ENCODE assay signal across 12 cellular contexts in genomic region chr13:90717451-90717936, GRCh38.
DNase-seq lines count a peak whose midpoint lies in the region; ATAC-seq and TF ChIP-seq lines count a peak whose summit lies in the region.
"Had no signal": no experiment of that assay in that cellular context is flagged by ENCODE, and none has a peak within 500 bp of the region (broad histone marks: within the 10 kb centered on the region; RNA-seq: fewer than 3 reads in every experiment).

No MANE protein-coding gene starts in this region.

- no peak for TF ChIP-seq CTCF in omental fat pad (IDR thresholded peaks at IDR 0.05)

- ATAC-seq in omental fat pad (ENCODE audit: low FRiP score) (peak; percentile 94), HG03108 (IDR thresholded peaks at IDR 0.05; ENCODE audit: unreplicated experiment) (no peak), HG03442 (IDR thresholded peaks at IDR 0.05; ENCODE audit: unreplicated experiment) (no peak)

- DNase-seq in ELR (ENCODE audit: low read depth) (peak; percentile 81), RPMI7951 (ENCODE audit: low read depth) (peak; percentile 76), fibroblast of peridontal ligament (ENCODE audit: extremely low read depth) (peak; percentile 20), omental fat pad (ENCODE audit: low spot score) (no peak), activated T-cell treated with anti-CD3 and anti-CD28 coated beads for 4 hours (no peak)
- DNase-seq in activated T-cell treated with anti-CD3 and anti-CD28 coated beads, Interleukin-2, amount 50 U/mL, for 1 hour = no peak
- DNase-seq: activated CD8-positive, alpha-beta memory T cell treated with anti-CD3 and anti-CD28 coated beads, Interleukin-2, amount 50 U/mL, for 4 hours; DMS153; NCI-H2227 treated with DMSO at 0.1 percent for 48 hours; stimulated activated naive CD4-positive, alpha-beta T cell had no signal

Comparison
In these comparisons a context has a peak if more than half of its experiments do, and no peak if none do; other contexts are left out.
1. DNase-seq: peak in ELR (single experiment), RPMI7951 (single experiment) and fibroblast of peridontal ligament (single experiment); none in omental fat pad (single experiment), activated T-cell treated with anti-CD3 and anti-CD28 coated beads for 4 hours (single experiment) and activated T-cell treated with anti-CD3 and anti-CD28 coated beads, Interleukin-2, amount 50 U/mL, for 1 hour (single experiment).